Comparison of ENCODE assay signal across 1 cellular context in the genomic region with DNA sequence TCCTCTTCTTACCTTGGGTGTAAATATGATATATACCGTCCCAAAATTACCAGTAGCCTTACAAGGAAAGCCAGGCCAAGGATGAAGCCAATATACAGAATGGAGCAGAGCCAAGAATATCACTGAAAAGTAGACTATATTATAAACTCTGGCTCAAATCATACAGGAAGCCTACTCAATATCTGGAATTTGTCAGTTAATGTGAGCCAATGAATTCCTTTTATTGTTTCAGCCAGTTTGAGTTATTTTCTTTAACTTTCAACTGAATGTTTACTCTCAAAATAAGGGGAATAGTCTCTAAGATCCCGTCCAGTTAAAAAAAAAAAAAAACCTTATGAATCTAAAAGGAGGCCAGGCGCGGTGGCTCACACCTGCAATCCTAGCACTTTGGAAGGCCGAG.
TF ChIP-seq lines count a peak whose summit lies in the region.

No MANE protein-coding gene starts in this region.

TF ChIP-seq in SK-N-SH, 30 proteins besides CTCF, POLR2A, EP300 and RAD21 (continued from another document):
- TF ChIP-seq, protein P1, sequence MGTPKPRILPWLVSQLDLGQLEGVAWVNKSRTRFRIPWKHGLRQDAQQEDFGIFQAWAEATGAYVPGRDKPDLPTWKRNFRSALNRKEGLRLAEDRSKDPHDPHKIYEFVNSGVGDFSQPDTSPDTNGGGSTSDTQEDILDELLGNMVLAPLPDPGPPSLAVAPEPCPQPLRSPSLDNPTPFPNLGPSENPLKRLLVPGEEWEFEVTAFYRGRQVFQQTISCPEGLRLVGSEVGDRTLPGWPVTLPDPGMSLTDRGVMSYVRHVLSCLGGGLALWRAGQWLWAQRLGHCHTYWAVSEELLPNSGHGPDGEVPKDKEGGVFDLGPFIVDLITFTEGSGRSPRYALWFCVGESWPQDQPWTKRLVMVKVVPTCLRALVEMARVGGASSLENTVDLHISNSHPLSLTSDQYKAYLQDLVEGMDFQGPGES (IDR thresholded peaks at IDR 0.05; ENCODE audit: low read depth, low read length): no peak
- TF ChIP-seq, protein P2, sequence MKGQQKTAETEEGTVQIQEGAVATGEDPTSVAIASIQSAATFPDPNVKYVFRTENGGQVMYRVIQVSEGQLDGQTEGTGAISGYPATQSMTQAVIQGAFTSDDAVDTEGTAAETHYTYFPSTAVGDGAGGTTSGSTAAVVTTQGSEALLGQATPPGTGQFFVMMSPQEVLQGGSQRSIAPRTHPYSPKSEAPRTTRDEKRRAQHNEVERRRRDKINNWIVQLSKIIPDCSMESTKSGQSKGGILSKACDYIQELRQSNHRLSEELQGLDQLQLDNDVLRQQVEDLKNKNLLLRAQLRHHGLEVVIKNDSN (IDR thresholded peaks at IDR 0.05; ENCODE audit: borderline replicate concordance, low read depth): no peak
- TF ChIP-seq CHD2 (IDR thresholded peaks at IDR 0.05; ENCODE audit: low read length, partially characterized antibody): no peak
- TF ChIP-seq FOXJ3 (CRISPR knock-in tag; IDR thresholded peaks at IDR 0.05): no peak
- TF ChIP-seq RFX5 (IDR thresholded peaks at IDR 0.05; ENCODE audit: low read length): no peak
- TF ChIP-seq RXRA (IDR thresholded peaks at IDR 0.05; ENCODE audit: borderline replicate concordance, low read depth): no peak
- no peak for TF ChIP-seq ELF1 (IDR thresholded peaks at IDR 0.05)
- TF ChIP-seq TCF12 (IDR thresholded peaks at IDR 0.05): no peak
- TF ChIP-seq, protein P3, sequence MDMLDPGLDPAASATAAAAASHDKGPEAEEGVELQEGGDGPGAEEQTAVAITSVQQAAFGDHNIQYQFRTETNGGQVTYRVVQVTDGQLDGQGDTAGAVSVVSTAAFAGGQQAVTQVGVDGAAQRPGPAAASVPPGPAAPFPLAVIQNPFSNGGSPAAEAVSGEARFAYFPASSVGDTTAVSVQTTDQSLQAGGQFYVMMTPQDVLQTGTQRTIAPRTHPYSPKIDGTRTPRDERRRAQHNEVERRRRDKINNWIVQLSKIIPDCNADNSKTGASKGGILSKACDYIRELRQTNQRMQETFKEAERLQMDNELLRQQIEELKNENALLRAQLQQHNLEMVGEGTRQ (IDR thresholded peaks at IDR 0.05; ENCODE audit: borderline replicate concordance, low read depth, low read length): no peak
- no peak for TF ChIP-seq SMC3 (IDR thresholded peaks at IDR 0.05; ENCODE audit: low read depth, low read length)
TF ChIP-seq in SK-N-SH: peak in this region for 0.
